12 cellular contexts compared by ENCODE assay signal in the genomic region with DNA sequence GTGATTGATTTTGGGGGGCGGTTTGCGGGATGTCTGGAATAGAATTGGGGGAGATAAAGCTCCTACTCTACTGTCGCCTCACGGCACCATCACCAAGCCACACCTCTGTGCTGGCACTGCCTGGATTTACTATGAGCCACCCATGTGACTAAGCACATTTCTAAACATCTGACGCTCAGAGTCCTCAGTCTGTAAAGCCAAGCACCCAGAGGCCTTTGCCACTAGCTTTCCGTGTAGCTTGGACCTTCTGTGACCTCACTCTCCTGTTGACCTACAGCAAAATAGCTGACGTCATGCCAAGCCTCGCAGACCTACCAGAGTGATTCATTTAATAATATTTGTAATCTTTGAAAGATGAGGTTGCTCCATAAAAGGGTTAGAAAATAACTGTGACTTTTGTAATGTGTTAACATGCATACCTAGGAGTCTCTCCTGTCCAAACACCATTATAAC. TPM values are rescaled to one million over a fixed set of nuclear protein-coding genes. Genes with fewer than 3 reads are reported as not detected.
DNase-seq lines count a peak whose midpoint lies in the region; ATAC-seq, FAIRE-seq and TF ChIP-seq lines count a peak whose summit lies in the region.
"Had no signal": no experiment of that assay in that cellular context is flagged by ENCODE, and none has a peak within 500 bp of the region (broad histone marks: within the 10 kb centered on the region; RNA-seq: fewer than 3 reads in every experiment).

No MANE protein-coding gene starts in this region.

- no peak for TF ChIP-seq POLR2A in H54 (IDR thresholded peaks at IDR 0.05; ENCODE audit: low read depth, low read length)
- no peak for TF ChIP-seq POLR2A in stomach (IDR thresholded peaks at IDR 0.05)

- peaks cover 37% of the 10 kb centered on the region for H3K4me1 ChIP-seq in adipocyte (ENCODE audit: control insufficient read depth, insufficient read depth, low read length)
- H3K4me1 ChIP-seq in heart right ventricle: peaks cover 0 to 26% (median 4%) of the 10 kb centered on the region in 9 donors
- peaks cover 0 to 9% (median 4%) of the 10 kb centered on the region in 4 donors for H3K4me1 ChIP-seq in stomach

- H3K27me3 ChIP-seq in adipocyte (replicated peaks; ENCODE audit: control insufficient read depth, insufficient read depth, low read length) (no peaks in the 10 kb centered on the region), heart right ventricle (no peaks in the 10 kb centered on the region), stomach (no peaks in the 10 kb centered on the region)

- H3K9me3 ChIP-seq in adipocyte (ENCODE audit: control insufficient read depth, low read length) (no peaks in the 10 kb centered on the region), heart right ventricle (no peaks in the 10 kb centered on the region), stomach (no peaks in the 10 kb centered on the region)

- H3K4me3 ChIP-seq in adipocyte (ENCODE audit: low read length): no peak overlapping the region
- no peak overlapping the region for H3K4me3 ChIP-seq in heart right ventricle
- no peak overlapping the region for H3K4me3 ChIP-seq in stomach

- no peak for FAIRE-seq in H54 (lab: Jason Lieb, UNC)

- no peak for TF ChIP-seq EP300 in stomach (IDR thresholded peaks at IDR 0.05)

- peak; percentile 34 to 82 (median 58) for ATAC-seq in heart right ventricle

- intact Hi-C loops in heart right ventricle (cut with DNase I): no loop called here
- intact Hi-C loops in stomach (cut with DNase I; ENCODE audit: low total_unique reads): no loop called here

- H3K36me3 ChIP-seq in adipocyte (ENCODE audit: control insufficient read depth, insufficient read depth, low read length, severe bottlenecking): no peaks in the 10 kb centered on the region
- no peaks in the 10 kb centered on the region for H3K36me3 ChIP-seq in heart right ventricle
- no peaks in the 10 kb centered on the region for H3K36me3 ChIP-seq in stomach

- DNase-seq in H54 (ENCODE audit: insufficient read length, low spot score) (peak; percentile 6), adipocyte (ENCODE audit: low read depth) (peak; percentile 87), heart right ventricle (peak in 1 of 2 donors; percentile 21), stomach (peak; percentile 45), DMS114 treated with DMSO at 0.1 percent for 48 hours (lab: John Stamatoyannopoulos, UW; ENCODE audit: unreplicated experiment) (no peak), medulla oblongata (ENCODE audit: extremely low spot score) (no peak), NCI-H2196 (lab: John Stamatoyannopoulos, UW; ENCODE audit: unreplicated experiment) (no peak)
- no peak for DNase-seq in activated CD8-positive, alpha-beta memory T cell treated with anti-CD3 and anti-CD28 coated beads for 24 hours
- DNase-seq: central memory CD4-positive, alpha-beta T cell; islet precursor cell; MV-4-11 had no signal

- H3K9ac ChIP-seq in adipocyte (ENCODE audit: low read length): no peak overlapping the region

- peak overlapping the region in 8 of 10 donors; percentile 9 to 69 (median 46) for H3K27ac ChIP-seq in heart right ventricle
- H3K27ac ChIP-seq in stomach: peak overlapping the region in 4 of 5 donors; percentile 22 to 67 (median 48)

- WGBS in heart right ventricle, 2 donors: 61 to 68% methylated on average over 8 of the region's 8 CpGs
- WGBS in stomach, 5 donors: 44 to 55% (median 53%) methylated on average over 8 of the region's 8 CpGs

- no peak for TF ChIP-seq CTCF in heart right ventricle (IDR thresholded peaks at IDR 0.05)
- TF ChIP-seq CTCF in stomach (IDR thresholded peaks at IDR 0.05): no peak

RNA-seq across cellular contexts. Expression of a gene that starts 38.5 kb away (rescaled TPM):
- total RNA-seq in heart right ventricle (100 to 1,000 TPM in 1 of 10 donors, 10 to 100 TPM in 9; 28.7 to 111 (median 48.5) TPM), stomach (10 to 100 TPM in 4 of 5 donors, 1 to 10 TPM in 1; 1.4 to 61.4 (median 35.1) TPM)
- polyA plus RNA-seq in heart right ventricle (10 to 100 TPM in 1 of 2 donors, 1 to 10 TPM in 1; 7.0 to 13.9 TPM), stomach (1 to 10 TPM; 2.3 to 5.2 (median 3.3) TPM)
- total RNA-seq: pulmonary artery endothelial cell had no signal

Comparison
In these comparisons a context has a peak if more than half of its experiments do, and no peak if none do; other contexts are left out.
1. DNase-seq: peak in H54 (single experiment), adipocyte (single experiment) and stomach (single experiment); none in activated CD8-positive, alpha-beta memory T cell treated with anti-CD3 and anti-CD28 coated beads for 24 hours (single experiment), DMS114 treated with DMSO at 0.1 percent for 48 hours (single experiment), medulla oblongata (single experiment) and NCI-H2196 (single experiment).